30 cellular contexts compared by ENCODE assay signal in genomic region chr1:115867216-115867615, GRCh38. TPM values are rescaled to one million over a fixed set of nuclear protein-coding genes. Genes with fewer than 3 reads are reported as not detected.
DNase-seq lines count a peak whose midpoint lies in the region; ATAC-seq and TF ChIP-seq lines count a peak whose summit lies in the region.
"Had no signal": no experiment of that assay in that cellular context is flagged by ENCODE, and none has a peak within 500 bp of the region (broad histone marks: within the 10 kb centered on the region; RNA-seq: fewer than 3 reads in every experiment).

No MANE protein-coding gene starts in this region.

- peak; percentile 47 for DNase-seq in NCI-H82 treated with DMSO at 0.1 percent for 48 hours (lab: John Stamatoyannopoulos, UW; ENCODE audit: unreplicated experiment)
- DNase-seq in NCI-H82 (lab: John Stamatoyannopoulos, UW), result no peak
- DNase-seq in PC-3, result peak; percentile 19
- no peak for DNase-seq in esophagus squamous epithelium (lab: John Stamatoyannopoulos, UW)
- peak; percentile 21 for DNase-seq in stromal cell of bone marrow (ENCODE audit: low read depth)
- DNase-seq in HuH-7 (ENCODE audit: low spot score), result no peak
- DNase-seq in activated CD4-positive, alpha-beta memory T cell treated with anti-CD3 and anti-CD28 coated beads, Interleukin-2, amount 10 ng/mL, durations not matched to agents 7 days and 5 days, result no peak
- DNase-seq in upper lobe of right lung, result no peak
- DNase-seq: 8988T; activated CD4-positive, alpha-beta T cell treated with anti-CD3 and anti-CD28 coated beads, Interleukin-2, amount 50 U/mL, for 48 hours; anterior cingulate cortex; CD4-positive, alpha-beta memory T cell; DMS153; Kasumi-1; left ventricle myocardium inferior; naive thymus-derived CD4-positive, alpha-beta T cell; NCI-H1694; NCI-H510A treated with DMSO at 0.1 percent for 48 hours; nucleus accumbens; psoas muscle; stimulated activated naive CD4-positive, alpha-beta T cell treated with Interleukin-2 at 50 U/mL for 16 hours; testis; uterus had no signal

- intact Hi-C loops in PC-3 (cut with micrococcal nuclease), result no loop called here
- intact Hi-C loops in esophagus squamous epithelium (cut with DNase I), result no loop called here
- intact Hi-C loops in upper lobe of right lung (cut with DNase I), result no loop called here

- H3K9me3 ChIP-seq in PC-3 (ENCODE audit: low read length) (no peaks in the 10 kb centered on the region), esophagus squamous epithelium (no peaks in the 10 kb centered on the region), upper lobe of right lung (no peaks in the 10 kb centered on the region)
- H3K9me3 ChIP-seq: HAP-1, left ventricle myocardium inferior, psoas muscle, testis, uterus had no signal

- no peak overlapping the region for H3K9ac ChIP-seq in PC-3 (ENCODE audit: low read length)

- H3K27ac Mint-ChIP-seq in activated CD4-positive, alpha-beta memory T cell treated with anti-CD3 and anti-CD28 coated beads, Interleukin-2, amount 10 ng/mL, durations not matched to agents 7 days and 5 days, result no peak overlapping the region
- H3K27ac Mint-ChIP-seq: activated naive CD4-positive, alpha-beta T cell treated with anti-CD3 and anti-CD28 coated beads, Interleukin-2, amount 50 U/mL, for 72 hours; activated T-helper 2 cell treated with anti-CD3 and anti-CD28 coated beads, Interferon-gamma antibody, Interleukin-2, Interleukin-4, amounts not matched to agents 10 μg/mL and 5 μg/mL and 100 μg/mL, durations not matched to agents 14 hours and 24 hours and 36 hours; CD4-positive, alpha-beta memory T cell; naive thymus-derived CD4-positive, alpha-beta T cell had no signal

- no peaks in the 10 kb centered on the region for H3K9me3 Mint-ChIP-seq in activated CD4-positive, alpha-beta memory T cell treated with anti-CD3 and anti-CD28 coated beads, Interleukin-2, amount 10 ng/mL, durations not matched to agents 7 days and 5 days
- H3K9me3 Mint-ChIP-seq: activated naive CD4-positive, alpha-beta T cell treated with anti-CD3 and anti-CD28 coated beads, Interleukin-2, amount 50 U/mL, for 72 hours; activated T-helper 2 cell treated with anti-CD3 and anti-CD28 coated beads, Interferon-gamma antibody, Interleukin-2, Interleukin-4, amounts not matched to agents 10 μg/mL and 5 μg/mL and 100 μg/mL, durations not matched to agents 14 hours and 24 hours and 36 hours; CD4-positive, alpha-beta memory T cell had no signal

- no peak overlapping the region for H3K4me2 ChIP-seq in PC-3 (ENCODE audit: low read length)

- CTCF ChIA-PET in PC-3 (lab: Charles Lee), result no interaction called here
- CTCF ChIA-PET in activated CD4-positive, alpha-beta memory T cell treated with anti-CD3 and anti-CD28 coated beads, Interleukin-2, amount 10 ng/mL, durations not matched to agents 7 days and 5 days (lab: Charles Lee), result no interaction called here

- no peak for TF ChIP-seq CTCF in PC-3 (conservative IDR thresholded peaks at IDR 0.05; ENCODE audit: low read depth, low read length)
- no peak for TF ChIP-seq CTCF in esophagus squamous epithelium (IDR thresholded peaks at IDR 0.05)
- no peak for TF ChIP-seq CTCF in upper lobe of right lung (IDR thresholded peaks at IDR 0.05)

- H3K27ac ChIP-seq in PC-3 (ENCODE audit: low read length), result no peak overlapping the region
- peak overlapping the region in 3 of 4 donors; percentile 50 to 66 (median 58) for H3K27ac ChIP-seq in esophagus squamous epithelium
- H3K27ac ChIP-seq in upper lobe of right lung, result no peak overlapping the region
- H3K27ac ChIP-seq: left ventricle myocardium inferior, psoas muscle, testis, uterus had no signal

- no peaks in the 10 kb centered on the region for H3K79me2 ChIP-seq in PC-3 (ENCODE audit: low read length)

- no peak for TF ChIP-seq POLR2A in esophagus squamous epithelium (IDR thresholded peaks at IDR 0.05)

- peaks cover 8% of the 10 kb centered on the region; the same call in 1 of the 2 replicates for H3K27me3 ChIP-seq in PC-3 (ENCODE audit: low read length)
- no peaks in the 10 kb centered on the region for H3K27me3 ChIP-seq in esophagus squamous epithelium
- H3K27me3 ChIP-seq in upper lobe of right lung, result no peaks in the 10 kb centered on the region
- H3K27me3 ChIP-seq: testis, uterus had no signal

- no peaks in the 10 kb centered on the region for H3K4me1 Mint-ChIP-seq in activated CD4-positive, alpha-beta memory T cell treated with anti-CD3 and anti-CD28 coated beads, Interleukin-2, amount 10 ng/mL, durations not matched to agents 7 days and 5 days
- H3K4me1 Mint-ChIP-seq: CD4-positive, alpha-beta memory T cell; naive thymus-derived CD4-positive, alpha-beta T cell had no signal

- no peaks in the 10 kb centered on the region for H3F3A ChIP-seq in PC-3 (ENCODE audit: low read length, unreplicated experiment)

- H3K36me3 ChIP-seq in PC-3 (ENCODE audit: low read depth, low read length) (no peaks in the 10 kb centered on the region), esophagus squamous epithelium (no peaks in the 10 kb centered on the region), upper lobe of right lung (no peaks in the 10 kb centered on the region)
- H3K36me3 ChIP-seq: HAP-1, left ventricle myocardium inferior, uterus had no signal

- POLR2A ChIA-PET in PC-3 (lab: Charles Lee; ENCODE audit: unreplicated experiment), result no interaction called here
- POLR2A ChIA-PET in activated CD4-positive, alpha-beta memory T cell treated with anti-CD3 and anti-CD28 coated beads, Interleukin-2, amount 10 ng/mL, durations not matched to agents 7 days and 5 days (lab: Charles Lee), result no interaction called here

- BruUV-seq in PC-3 (replicated peaks; lab: Mats Ljungman, UMichigan), result no TSS peak

- no peak for ATAC-seq in PC-3
- no peak for ATAC-seq in upper lobe of right lung
- ATAC-seq: activated CD4-positive, CD25-positive, alpha-beta regulatory T cell treated with anti-CD3 and anti-CD28 coated beads, Interleukin-2, amount 50 U/mL, for 24 hours; activated naive CD4-positive, alpha-beta T cell treated with anti-CD3 and anti-CD28 coated beads, Interleukin-2, amount 50 U/mL, for 72 hours; naive thymus-derived CD4-positive, alpha-beta T cell; Panc1; psoas muscle had no signal

- 0 out of 2 replicates have a peak, but pooled peaks cover 1% of the 10 kb centered on the region for H3K4me1 ChIP-seq in PC-3 (ENCODE audit: insufficient read depth, low read length)
- peaks cover 0 to 26% (median 4%) of the 10 kb centered on the region in 3 donors for H3K4me1 ChIP-seq in esophagus squamous epithelium
- H3K4me1 ChIP-seq in upper lobe of right lung, result no peaks in the 10 kb centered on the region
- H3K4me1 ChIP-seq: HAP-1, left ventricle myocardium inferior, psoas muscle, testis, uterus had no signal

- H3K36me3 Mint-ChIP-seq in activated CD4-positive, alpha-beta memory T cell treated with anti-CD3 and anti-CD28 coated beads, Interleukin-2, amount 10 ng/mL, durations not matched to agents 7 days and 5 days (ENCODE audit: low read depth), result no peaks in the 10 kb centered on the region
- H3K36me3 Mint-ChIP-seq: activated naive CD4-positive, alpha-beta T cell treated with anti-CD3 and anti-CD28 coated beads, Interleukin-2, amount 50 U/mL, for 72 hours; CD4-positive, alpha-beta memory T cell; naive thymus-derived CD4-positive, alpha-beta T cell had no signal

- no peaks in the 10 kb centered on the region for H3K9me2 ChIP-seq in PC-3 (replicated peaks; ENCODE audit: low read length)

- H4K20me1 ChIP-seq in PC-3 (ENCODE audit: low read length), result no peaks in the 10 kb centered on the region

- H3K4me3 ChIP-seq in PC-3 (ENCODE audit: low read length) (no peak overlapping the region), esophagus squamous epithelium (no peak overlapping the region), upper lobe of right lung (no peak overlapping the region)
- H3K4me3 ChIP-seq: HAP-1, left ventricle myocardium inferior, psoas muscle, testis, uterus had no signal

- no peak overlapping the region for H3K4me3 Mint-ChIP-seq in activated CD4-positive, alpha-beta memory T cell treated with anti-CD3 and anti-CD28 coated beads, Interleukin-2, amount 10 ng/mL, durations not matched to agents 7 days and 5 days
- H3K4me3 Mint-ChIP-seq: CD4-positive, alpha-beta memory T cell; naive thymus-derived CD4-positive, alpha-beta T cell had no signal

- H3K27me3 Mint-ChIP-seq in activated CD4-positive, alpha-beta memory T cell treated with anti-CD3 and anti-CD28 coated beads, Interleukin-2, amount 10 ng/mL, durations not matched to agents 7 days and 5 days, result peaks cover 21% of the 10 kb centered on the region

- H2AFZ ChIP-seq in PC-3 (ENCODE audit: low read length), result no peak overlapping the region

- WGBS in esophagus squamous epithelium, 2 donors, result 38 to 45% methylated on average over 1 of the region's 1 CpG

RNA-seq across cellular contexts. Expression of gene NHLH2, which starts 26.3 kb away (rescaled TPM):
- total RNA-seq in PC-3 (2014; rRNA removed) (not detected in 2 replicates), esophagus squamous epithelium (1 to 10 TPM; 1.6 to 2.7 (median 2.5) TPM), upper lobe of right lung (0.32 TPM)
- total RNA-seq in activated CD4-positive, alpha-beta memory T cell treated with anti-CD3 and anti-CD28 coated beads, Interleukin-2, amount 10 ng/mL, durations not matched to agents 7 days and 5 days, result not detected
- total RNA-seq: activated naive CD4-positive, alpha-beta T cell treated with anti-CD3 and anti-CD28 coated beads, Interleukin-2, amount 50 U/mL, for 72 hours; activated T-helper 2 cell treated with anti-CD3 and anti-CD28 coated beads, Interferon-gamma antibody, Interleukin-2, Interleukin-4, amounts not matched to agents 10 μg/mL and 5 μg/mL and 100 μg/mL, durations not matched to agents 14 hours and 24 hours and 36 hours; CD4-positive, alpha-beta memory T cell; left ventricle myocardium inferior; naive thymus-derived CD4-positive, alpha-beta T cell; psoas muscle; skeletal muscle tissue; T-helper 1 cell treated with Interleukin-12 subunit alpha and Interleukin-12 subunit beta and Interleukin-4 antibody, amounts not matched to agents 30 ng/mL and 1 ng/mL, for 36 hours; uterus had no signal

Comparison
In these comparisons a context has a peak if more than half of its experiments do, and no peak if none do; other contexts are left out.
1. DNase-seq: peak in NCI-H82 treated with DMSO at 0.1 percent for 48 hours (single experiment), PC-3 (single experiment) and stromal cell of bone marrow (single experiment); none in NCI-H82 (single experiment), esophagus squamous epithelium (single experiment), HuH-7 (single experiment), activated CD4-positive, alpha-beta memory T cell treated with anti-CD3 and anti-CD28 coated beads, Interleukin-2, amount 10 ng/mL, durations not matched to agents 7 days and 5 days (single experiment) and upper lobe of right lung (single experiment).
2. H3K27ac ChIP-seq: peak in esophagus squamous epithelium (3 of 4); none in PC-3 (single experiment) and upper lobe of right lung (single experiment).